ENCODE assay signal across 8 cellular contexts in genomic region chr1:114715952-114716303, GRCh38. TPM values are rescaled to one million over a fixed set of nuclear protein-coding genes. Genes with fewer than 3 reads are reported as not detected.
DNase-seq lines count a peak whose midpoint lies in the region; ATAC-seq and TF ChIP-seq lines count a peak whose summit lies in the region.

No MANE protein-coding gene starts in this region.

- H3K9ac ChIP-seq in smooth muscle cell (ENCODE audit: low read depth) = peak overlapping the region; percentile 100

- peak overlapping the region; percentile 83 for H3K4me3 ChIP-seq in smooth muscle cell

- H2AFZ ChIP-seq in smooth muscle cell (ENCODE audit: low read depth) = no peak overlapping the region

- no peaks in the 10 kb centered on the region for H3K9me3 ChIP-seq in smooth muscle cell (replicated peaks; ENCODE audit: low read depth)

- no peak for TF ChIP-seq CTCF in smooth muscle cell (IDR thresholded peaks at IDR 0.05; ENCODE audit: borderline replicate concordance, insufficient read depth, poor library complexity, severe bottlenecking)

- no peak for DNase-seq in activated naive CD4-positive, alpha-beta T cell treated with anti-CD3 and anti-CD28 coated beads, Interleukin-2, amount 50 U/mL, for 16 hours
- DNase-seq in left ventricle myocardium superior (no peak), smooth muscle cell (lab: John Stamatoyannopoulos, UW; ENCODE audit: unreplicated experiment) (no peak), DMS53 (lab: John Stamatoyannopoulos, UW) (no peak)
- DNase-seq in stimulated activated CD4-positive, alpha-beta T cell treated with anti-CD3 and anti-CD28 coated beads, Interleukin-12 subunit alpha, Interleukin-12 subunit beta, amount 100 ng/mL, for 4 hours = no peak
- DNase-seq in stimulated activated CD4-positive, alpha-beta T cell treated with anti-CD3 and anti-CD28 coated beads, Interleukin-1b, Interleukin-23, amount 100 ng/mL, for 48 hours = no peak

- peak overlapping the region; percentile 96 for H3K4me2 ChIP-seq in smooth muscle cell

- H3K27me3 ChIP-seq in smooth muscle cell (ENCODE audit: low read depth) = no peaks in the 10 kb centered on the region

- peaks cover 17% of the 10 kb centered on the region for H3K4me1 ChIP-seq in smooth muscle cell (ENCODE audit: low read depth)

- H4K20me1 ChIP-seq in smooth muscle cell (ENCODE audit: low read depth) = peaks cover 13% of the 10 kb centered on the region

- H3K27me3 Mint-ChIP-seq in activated naive CD4-positive, alpha-beta T cell treated with anti-CD3 and anti-CD28 coated beads, Interleukin-2, amount 50 U/mL, for 24 hours = no peaks in the 10 kb centered on the region
- no peaks in the 10 kb centered on the region for H3K27me3 Mint-ChIP-seq in T-helper 1 cell treated with Interleukin-12 subunit alpha and Interleukin-12 subunit beta and Interleukin-4 antibody, amounts not matched to agents 30 μg/mL and 1 μg/mL, for 36 hours (ENCODE audit: low read depth)

- H3K9me3 Mint-ChIP-seq in activated naive CD4-positive, alpha-beta T cell treated with anti-CD3 and anti-CD28 coated beads, Interleukin-2, amount 50 U/mL, for 24 hours = no peaks in the 10 kb centered on the region
- H3K9me3 Mint-ChIP-seq in T-helper 1 cell treated with Interleukin-12 subunit alpha and Interleukin-12 subunit beta and Interleukin-4 antibody, amounts not matched to agents 30 μg/mL and 1 μg/mL, for 36 hours = no peaks in the 10 kb centered on the region

- peaks cover 45% of the 10 kb centered on the region for H3K79me2 ChIP-seq in smooth muscle cell (ENCODE audit: low read depth)

- H3K36me3 ChIP-seq in smooth muscle cell (ENCODE audit: low read depth) = peaks cover 22% of the 10 kb centered on the region

- H3K4me3 Mint-ChIP-seq in activated naive CD4-positive, alpha-beta T cell treated with anti-CD3 and anti-CD28 coated beads, Interleukin-2, amount 50 U/mL, for 24 hours = peak overlapping the region; percentile 99
- H3K4me3 Mint-ChIP-seq in T-helper 1 cell treated with Interleukin-12 subunit alpha and Interleukin-12 subunit beta and Interleukin-4 antibody, amounts not matched to agents 30 μg/mL and 1 μg/mL, for 36 hours = peak overlapping the region; percentile 98

- peaks cover 36% of the 10 kb centered on the region for H3K4me1 Mint-ChIP-seq in activated naive CD4-positive, alpha-beta T cell treated with anti-CD3 and anti-CD28 coated beads, Interleukin-2, amount 50 U/mL, for 24 hours
- H3K4me1 Mint-ChIP-seq in T-helper 1 cell treated with Interleukin-12 subunit alpha and Interleukin-12 subunit beta and Interleukin-4 antibody, amounts not matched to agents 30 μg/mL and 1 μg/mL, for 36 hours (ENCODE audit: low read depth) = peaks cover 20% of the 10 kb centered on the region

- peaks cover 19% of the 10 kb centered on the region for H3K36me3 Mint-ChIP-seq in activated naive CD4-positive, alpha-beta T cell treated with anti-CD3 and anti-CD28 coated beads, Interleukin-2, amount 50 U/mL, for 24 hours
- peaks cover 62% of the 10 kb centered on the region for H3K36me3 Mint-ChIP-seq in T-helper 1 cell treated with Interleukin-12 subunit alpha and Interleukin-12 subunit beta and Interleukin-4 antibody, amounts not matched to agents 30 μg/mL and 1 μg/mL, for 36 hours (ENCODE audit: low read depth)

- ATAC-seq in left ventricle myocardium superior = peak; percentile 12

- peak overlapping the region; percentile 99 for H3K27ac ChIP-seq in smooth muscle cell (ENCODE audit: low read depth)

- 50% methylated on average over 4 of the region's 4 CpGs for WGBS in smooth muscle cell (ENCODE audit: low lambda C conversion rate)

- intact Hi-C loops in left ventricle myocardium superior (cut with micrococcal nuclease) = no loop called here

- peak overlapping the region; percentile 97 for H3K27ac Mint-ChIP-seq in activated naive CD4-positive, alpha-beta T cell treated with anti-CD3 and anti-CD28 coated beads, Interleukin-2, amount 50 U/mL, for 24 hours
- H3K27ac Mint-ChIP-seq in T-helper 1 cell treated with Interleukin-12 subunit alpha and Interleukin-12 subunit beta and Interleukin-4 antibody, amounts not matched to agents 30 μg/mL and 1 μg/mL, for 36 hours = peak overlapping the region; percentile 99

- H3F3A ChIP-seq in smooth muscle cell (ENCODE audit: low read depth) = peaks cover 35% of the 10 kb centered on the region

RNA-seq across cellular contexts. Expression of gene NRAS, which starts 0.6 kb away (rescaled TPM):
- 6.9 TPM for total RNA-seq in left ventricle myocardium superior
- total RNA-seq in smooth muscle cell = 84.7 and 105 TPM in 2 replicates
- 31.4 and 37.0 TPM in 2 replicates for polyA plus RNA-seq in smooth muscle cell

RNA-seq across cellular contexts. Expression of gene AMPD1, which starts 20.6 kb away (rescaled TPM):
- total RNA-seq in left ventricle myocardium superior (0.10 TPM), smooth muscle cell (not detected in 2 replicates)
- polyA plus RNA-seq in smooth muscle cell = not detected in 2 replicates

RNA-seq across cellular contexts. Expression of gene CSDE1, which starts 41.9 kb away (rescaled TPM):
- total RNA-seq in left ventricle myocardium superior (923 TPM), smooth muscle cell (768 and 827 TPM in 2 replicates)
- polyA plus RNA-seq in smooth muscle cell = 160 and 173 TPM in 2 replicates

RNA-seq across cellular contexts. Expression of gene DENND2C, which starts 46.1 kb away (rescaled TPM):
- total RNA-seq in left ventricle myocardium superior (4.2 TPM), smooth muscle cell (4.1 and 8.6 TPM in 2 replicates)
- 1.4 and 2.9 TPM in 2 replicates for polyA plus RNA-seq in smooth muscle cell

Comparison
In these comparisons a context has a peak if more than half of its experiments do, and no peak if none do; other contexts are left out.
1. RNA of gene NRAS, which starts 0.6 kb away (total RNA-seq): 84.7 to 105 TPM in smooth muscle cell; 6.9 TPM in left ventricle myocardium superior (single experiment); every median in the first group is over 10 times any median in the second.